1 cellular context compared by ENCODE assay signal in the genomic region with DNA sequence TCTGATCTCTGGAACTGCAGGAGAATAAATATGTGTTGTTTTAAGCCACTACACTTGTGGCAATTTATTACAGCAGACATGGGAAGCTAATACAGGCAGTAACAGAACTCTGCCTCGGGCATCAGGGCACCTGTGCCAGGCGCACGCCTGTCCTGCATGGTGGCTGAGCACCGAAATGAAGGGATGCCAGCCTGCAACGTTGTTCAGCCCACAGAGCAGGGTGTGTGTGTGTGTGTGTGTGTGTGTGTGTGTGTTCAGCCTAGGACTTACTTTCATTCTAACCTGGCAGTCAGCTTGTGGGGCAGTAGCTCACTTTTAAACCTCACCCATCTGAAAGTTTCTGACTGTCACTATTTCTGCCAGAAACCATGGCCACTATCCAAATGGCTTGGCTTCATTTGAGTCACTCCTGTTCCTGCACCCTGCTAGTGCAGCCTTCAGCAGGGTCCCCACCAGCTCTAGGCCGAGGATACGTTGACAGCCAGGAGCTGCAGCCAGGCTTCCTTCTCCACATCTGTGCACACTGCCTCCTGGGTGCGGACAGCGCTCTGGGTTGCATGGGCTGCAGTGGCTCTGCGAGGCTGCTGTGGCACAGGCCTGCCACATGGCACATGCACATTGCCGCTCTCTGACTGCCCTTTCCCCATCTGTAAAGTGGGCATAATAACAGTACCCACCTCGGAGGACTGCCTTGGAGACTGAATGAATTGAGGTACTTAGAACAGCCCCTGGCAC.
TF ChIP-seq lines count a peak whose summit lies in the region.

No MANE protein-coding gene starts in this region.

TF ChIP-seq in H1, 55 proteins besides CTCF, POLR2A, EP300 and RAD21:
- TF ChIP-seq BACH1 (IDR thresholded peaks at IDR 0.05; ENCODE audit: low read length) = no peak
- TF ChIP-seq ASH2L (IDR thresholded peaks at IDR 0.05; ENCODE audit: low read length) = no peak
- TF ChIP-seq HDAC6 (IDR thresholded peaks at IDR 0.05; ENCODE audit: low read depth, low read length) = no peak
- TF ChIP-seq JUND (IDR thresholded peaks at IDR 0.05; ENCODE audit: low read length) = no peak
- TF ChIP-seq GTF2F1 (IDR thresholded peaks at IDR 0.05; ENCODE audit: borderline replicate concordance, low read depth, low read length) = no peak
- no peak for TF ChIP-seq SIN3A (conservative IDR thresholded peaks at IDR 0.05 in 1 of 2, IDR thresholded peaks at IDR 0.05 in 1 of 2; ENCODE audit: low read depth in 1 of 2, low read length in 2 of 2)
- TF ChIP-seq SIRT6 (IDR thresholded peaks at IDR 0.05; ENCODE audit: low read length) = no peak
- TF ChIP-seq RBBP5 (IDR thresholded peaks at IDR 0.05; ENCODE audit: borderline replicate concordance, low read depth, low read length) = no peak
- TF ChIP-seq CHD2 (IDR thresholded peaks at IDR 0.05; ENCODE audit: low read length) = no peak
- no peak for TF ChIP-seq TAF7 (optimal IDR thresholded peaks at IDR 0.05; ENCODE audit: borderline replicate concordance, low read depth, low read length)
- no peak for TF ChIP-seq POU5F1 (IDR thresholded peaks at IDR 0.05; ENCODE audit: low read depth, low read length)
- no peak for TF ChIP-seq FOSL1 (IDR thresholded peaks at IDR 0.05; ENCODE audit: insufficient read depth, low read depth, low read length)
- TF ChIP-seq SIX5 (IDR thresholded peaks at IDR 0.05; ENCODE audit: low read depth, low read length) = no peak
- no peak for TF ChIP-seq CEBPB (IDR thresholded peaks at IDR 0.05; ENCODE audit: low read depth, low read length)
- no peak for TF ChIP-seq KDM5A (IDR thresholded peaks at IDR 0.05; ENCODE audit: low read length)
- TF ChIP-seq SUZ12 (IDR thresholded peaks at IDR 0.05; ENCODE audit: low read length) = no peak
